In the genomic region with DNA sequence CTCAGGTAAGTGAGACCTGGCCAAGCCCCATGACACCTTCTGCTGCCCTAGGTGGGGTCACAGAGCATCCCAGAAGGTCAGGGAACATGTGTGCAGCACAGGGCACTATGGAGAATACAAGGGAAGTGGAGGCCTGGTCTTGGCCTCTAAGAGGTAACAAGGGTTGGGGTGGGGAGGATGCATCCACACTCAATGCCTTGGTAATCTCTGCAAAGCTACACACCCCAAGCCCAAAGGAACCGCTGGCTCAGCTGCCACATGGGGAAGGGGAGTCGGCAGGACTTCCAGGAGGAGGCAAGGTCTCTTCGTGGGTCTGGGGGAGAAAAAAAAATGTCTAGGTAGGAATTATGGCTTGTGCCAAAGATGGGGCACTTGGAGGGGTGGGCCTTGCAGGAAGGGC, we compare ENCODE assay signal across 27 cellular contexts. TPM values are rescaled to one million over a fixed set of nuclear protein-coding genes. Genes with fewer than 3 reads are reported as not detected.
A peak's percentile ranks its signal among the peaks of the same experiment; 100 is the strongest.
DNase-seq lines count a peak whose midpoint lies in the region; ATAC-seq, FAIRE-seq and TF ChIP-seq lines count a peak whose summit lies in the region.
"Had no signal": no experiment of that assay in that cellular context is flagged by ENCODE, and none has a peak within 500 bp of the region (broad histone marks: within the 10 kb centered on the region; RNA-seq: fewer than 3 reads in every experiment).

No MANE protein-coding gene starts in this region.

- no peak overlapping the region for H3K9ac ChIP-seq in H1 (replicated peaks in 1 of 4; ENCODE audit: extremely low read depth in 1 of 4, low read depth in 3 of 4, low read length in 3 of 4)
- H3K9ac ChIP-seq: KMS-11 had no signal

- no peak overlapping the region for H2BK5ac ChIP-seq in H1 (ENCODE audit: low read depth, low read length)

- H3K23ac ChIP-seq in H1 (ENCODE audit: insufficient read length): no peak overlapping the region

- H2AFZ ChIP-seq in H1 (ENCODE audit: low read length) (no peak overlapping the region), GM23338 (no peak overlapping the region)

- no peak overlapping the region for H3K18ac ChIP-seq in H1 (ENCODE audit: extremely low read depth, low read length)

- peaks cover 0 to 3% of the 10 kb centered on the region in 2 experiments for H4K20me1 ChIP-seq in H1 (replicated peaks in 1 of 2; ENCODE audit: control insufficient read depth in 1 of 2, insufficient read depth in 2 of 2, low read length in 2 of 2)
- H4K20me1 ChIP-seq in GM23338 (replicated peaks; ENCODE audit: insufficient read depth): no peaks in the 10 kb centered on the region

- H4K5ac ChIP-seq in H1 (ENCODE audit: insufficient read length, low read depth, low read length): no peak overlapping the region

- CTCF ChIA-PET in H1 (lab: Charles Lee; ENCODE audit: partially characterized antibody): interaction anchor here (0.5 to 1.2 kb wide), 3 partner anchors 9 to 360 kb away, joined by 3 to 5 read pairs (median 3); no protein-coding TSS in a partner anchor

- no peak overlapping the region for H3K14ac ChIP-seq in H1 (ENCODE audit: insufficient read length)

- H2BK120ac ChIP-seq in H1 (replicated peaks; ENCODE audit: low read depth, low read length): no peak overlapping the region

- H3K4me2 ChIP-seq in H1 (ENCODE audit: insufficient read depth in 1 of 2, low read depth in 2 of 2, low read length in 2 of 2) (no peak overlapping the region), GM23338 (no peak overlapping the region)
- H3K4me2 ChIP-seq: KMS-11 had no signal

- H3K9me3 ChIP-seq in H1 (ENCODE audit: insufficient read depth in 2 of 2, low read depth in 1 of 2, low read length in 1 of 2): no peaks in the 10 kb centered on the region
- H3K9me3 ChIP-seq: body of pancreas, Peyer's patch, SJSA1, thyroid gland had no signal

- H3K27ac ChIP-seq in H1 (ENCODE audit: low read depth, low read length): no peak overlapping the region
- no peak overlapping the region for H3K27ac ChIP-seq in GM23338 (ENCODE audit: low read depth)
- H3K27ac ChIP-seq: body of pancreas, KMS-11, Peyer's patch, SJSA1, thyroid gland had no signal

- H3K36me3 ChIP-seq in H1 (ENCODE audit: control insufficient read depth in 2 of 4, insufficient read depth in 4 of 4, low read length in 3 of 4): no peaks in the 10 kb centered on the region
- no peaks in the 10 kb centered on the region for H3K36me3 ChIP-seq in GM23338 (ENCODE audit: insufficient read depth)
- H3K36me3 ChIP-seq: Peyer's patch, SJSA1, thyroid gland had no signal

- H4K8ac ChIP-seq in H1 (ENCODE audit: extremely low read depth, insufficient read depth, low read length): peak overlapping the region; percentile 57; the same call in 1 of the 2 replicates

- no peaks in the 10 kb centered on the region for H3K79me2 ChIP-seq in H1 (ENCODE audit: control insufficient read depth in 1 of 2, insufficient read depth in 2 of 2, low read length in 2 of 2)
- H3K79me2 ChIP-seq in GM23338 (replicated peaks; ENCODE audit: insufficient read depth): no peaks in the 10 kb centered on the region

- no peak for DNase-seq in stimulated activated naive CD8-positive, alpha-beta T cell treated with anti-CD3 and anti-CD28 coated beads, Interleukin-15, Interleukin-2, amounts not matched to agents 100 U/mL and 50 U/mL, for 24 hours
- DNase-seq in H1 (ENCODE audit: low read depth in 1 of 2, low spot score in 2 of 2) (no peak), EL (no peak), GM23338 (ENCODE audit: low spot score) (no peak), occipital lobe (lab: John Stamatoyannopoulos, UW) (no peak)
- DNase-seq: activated B cell treated with CpG ODN at 0.5 μM for 24 hours; body of pancreas; HFFc6; kidney glomerular epithelial cell; MV-4-11; NCI-H1694; NCI-H2171; NCI-H524 treated with DMSO at 0.1 percent for 48 hours; Peyer's patch; small intestine; stimulated activated CD4-positive, alpha-beta T cell treated with anti-CD3 and anti-CD28 coated beads, Interleukin-2, amount 100 ng/mL, for 24 hours; thyroid gland had no signal

- H3K4me3 ChIP-seq in H1 (ENCODE audit: extremely low read depth in 1 of 4, insufficient read depth in 2 of 4, low read depth in 3 of 4, low read length in 4 of 4) (no peak overlapping the region), GM23338 (no peak overlapping the region)
- H3K4me3 ChIP-seq: body of pancreas, GM12878, Peyer's patch, SJSA1, thyroid gland had no signal

- TF ChIP-seq EP300 in H1 (IDR thresholded peaks at IDR 0.05; ENCODE audit: borderline replicate concordance in 1 of 2, low read depth in 2 of 2, low read length in 2 of 2): no peak

- no peak for TF ChIP-seq RAD21 in H1 (IDR thresholded peaks at IDR 0.05 in 1 of 2, conservative IDR thresholded peaks at IDR 0.05 in 1 of 2; ENCODE audit: low read depth in 2 of 2, low read length in 2 of 2)

- H3K9me2 ChIP-seq in GM23338 (ENCODE audit: insufficient read depth): no peaks in the 10 kb centered on the region

- H3K36me3 Mint-ChIP-seq in stimulated activated naive CD8-positive, alpha-beta T cell treated with anti-CD3 and anti-CD28 coated beads, Interleukin-15, Interleukin-2, amounts not matched to agents 100 ng/mL and 50 ng/mL, for 24 hours (ENCODE audit: low read depth): peaks cover 87% of the 10 kb centered on the region
- H3K36me3 Mint-ChIP-seq in activated T-helper 17 cell treated with anti-CD3 and anti-CD28 coated beads, Interleukin-2, amount 50 U/mL, for 72 hours (ENCODE audit: low read depth): no peaks in the 10 kb centered on the region
- no peaks in the 10 kb centered on the region for H3K36me3 Mint-ChIP-seq in GM23338 (ENCODE audit: low read depth)

- POLR2A ChIA-PET in H1 (lab: Charles Lee; ENCODE audit: partially characterized antibody): no interaction called here

- H3K27ac Mint-ChIP-seq in stimulated activated naive CD8-positive, alpha-beta T cell treated with anti-CD3 and anti-CD28 coated beads, Interleukin-15, Interleukin-2, amounts not matched to agents 100 ng/mL and 50 ng/mL, for 24 hours: peak overlapping the region; percentile 78
- peak overlapping the region; percentile 94 for H3K27ac Mint-ChIP-seq in activated T-helper 17 cell treated with anti-CD3 and anti-CD28 coated beads, Interleukin-2, amount 50 U/mL, for 72 hours
- H3K27ac Mint-ChIP-seq in GM23338: no peak overlapping the region
- H3K27ac Mint-ChIP-seq: activated B cell treated with CpG ODN at 0.5 μM for 24 hours; HFFc6; stimulated activated memory B cell treated with anti-CD40 and anti-IgM and Interleukin-4, amounts not matched to agents 10 μg/mL and 1 μg/mL and 100 μg/mL, for 72 hours had no signal

- peaks cover 4% of the 10 kb centered on the region for H3K9me3 Mint-ChIP-seq in stimulated activated naive CD8-positive, alpha-beta T cell treated with anti-CD3 and anti-CD28 coated beads, Interleukin-15, Interleukin-2, amounts not matched to agents 100 ng/mL and 50 ng/mL, for 24 hours
- H3K9me3 Mint-ChIP-seq in activated T-helper 17 cell treated with anti-CD3 and anti-CD28 coated beads, Interleukin-2, amount 50 U/mL, for 72 hours: peaks cover 6% of the 10 kb centered on the region
- no peaks in the 10 kb centered on the region for H3K9me3 Mint-ChIP-seq in GM23338
- H3K9me3 Mint-ChIP-seq: activated B cell treated with CpG ODN at 0.5 μM for 24 hours, HFFc6 had no signal

- peak overlapping the region; percentile 66 for H3K4me3 Mint-ChIP-seq in stimulated activated naive CD8-positive, alpha-beta T cell treated with anti-CD3 and anti-CD28 coated beads, Interleukin-15, Interleukin-2, amounts not matched to agents 100 ng/mL and 50 ng/mL, for 24 hours
- peak overlapping the region; percentile 82 for H3K4me3 Mint-ChIP-seq in activated T-helper 17 cell treated with anti-CD3 and anti-CD28 coated beads, Interleukin-2, amount 50 U/mL, for 72 hours
- no peak overlapping the region for H3K4me3 Mint-ChIP-seq in GM23338
- H3K4me3 Mint-ChIP-seq: HFFc6; stimulated activated memory B cell treated with anti-CD40 and anti-IgM and Interleukin-4, amounts not matched to agents 10 μg/mL and 1 μg/mL and 100 μg/mL, for 72 hours had no signal

- no peak for FAIRE-seq in H1 (lab: Jason Lieb, UNC)
- FAIRE-seq: colon, GM12878, small intestine had no signal

- no peak overlapping the region for H2AK5ac ChIP-seq in H1 (ENCODE audit: low read depth, low read length)

- no peak overlapping the region for H2BK15ac ChIP-seq in H1 (ENCODE audit: low read length)

- TF ChIP-seq POLR2A in H1 (IDR thresholded peaks at IDR 0.05; ENCODE audit: control extremely low read depth in 1 of 2, low read depth in 2 of 2, low read length in 2 of 2): no peak

- no peak overlapping the region for H4K91ac ChIP-seq in H1 (replicated peaks; ENCODE audit: insufficient read length, low read length)

- no peak overlapping the region for H3K4ac ChIP-seq in H1 (replicated peaks; ENCODE audit: insufficient read length, low read depth, low read length)

- TF ChIP-seq CTCF in H1 (IDR thresholded peaks at IDR 0.05; ENCODE audit: control extremely low read depth in 1 of 3, insufficient read depth in 1 of 3, low read depth in 1 of 3, low read length in 3 of 3) (no peak), GM23338 (conservative IDR thresholded peaks at IDR 0.05; ENCODE audit: low read depth in 2 of 2) (no peak)

- no peak overlapping the region for H2BK20ac ChIP-seq in H1 (ENCODE audit: low read length)

- H3K4me1 ChIP-seq in H1 (replicated peaks in 1 of 4; ENCODE audit: control insufficient read depth in 3 of 4, insufficient read depth in 4 of 4, low read length in 3 of 4) (no peaks in the 10 kb centered on the region; a peak in 1 of 7 replicates), GM23338 (ENCODE audit: insufficient read depth) (no peaks in the 10 kb centered on the region)
- H3K4me1 ChIP-seq: SJSA1, thyroid gland had no signal

- H3K4me1 Mint-ChIP-seq in stimulated activated naive CD8-positive, alpha-beta T cell treated with anti-CD3 and anti-CD28 coated beads, Interleukin-15, Interleukin-2, amounts not matched to agents 100 ng/mL and 50 ng/mL, for 24 hours (ENCODE audit: low read depth): peaks cover 61% of the 10 kb centered on the region
- peaks cover 49% of the 10 kb centered on the region for H3K4me1 Mint-ChIP-seq in activated T-helper 17 cell treated with anti-CD3 and anti-CD28 coated beads, Interleukin-2, amount 50 U/mL, for 72 hours
- H3K4me1 Mint-ChIP-seq in GM23338: no peaks in the 10 kb centered on the region

- H2BK12ac ChIP-seq in H1 (ENCODE audit: low read depth, low read length): no peak overlapping the region

- no peaks in the 10 kb centered on the region for H3F3A ChIP-seq in GM23338 (replicated peaks; ENCODE audit: low read depth)

- peaks cover 11% of the 10 kb centered on the region; the same call in 1 of the 2 replicates for H3K23me2 ChIP-seq in H1 (ENCODE audit: low read depth, low read length)

- H3K27me3 ChIP-seq in H1 (replicated peaks in 1 of 4; ENCODE audit: control insufficient read depth in 3 of 4, extremely low read depth in 1 of 4, insufficient read depth in 3 of 4, low read length in 3 of 4) (peaks cover 0 to 2% (median 0%) of the 10 kb centered on the region in 4 experiments; a peak in 1 of 7 replicates), GM23338 (ENCODE audit: insufficient read depth) (no peaks in the 10 kb centered on the region)
- H3K27me3 ChIP-seq: body of pancreas, Peyer's patch, SJSA1, thyroid gland had no signal

- 81% methylated on average over 3 of the region's 3 CpGs; no CpG with 5 or more reads in 1 of the 2 experiments for WGBS in H1 (ENCODE audit: extremely low coverage in 1 of 2, insufficient coverage in 1 of 2, insufficient read length in 1 of 2, insufficient replicate concordance in 2 of 2, low coverage in 1 of 2, low lambda C conversion rate in 2 of 2, missing lambda C conversion rate in 1 of 2), 2 experiments

- no peaks in the 10 kb centered on the region for H3K79me1 ChIP-seq in H1 (ENCODE audit: low read depth, low read length)

- H3K27me3 Mint-ChIP-seq in stimulated activated naive CD8-positive, alpha-beta T cell treated with anti-CD3 and anti-CD28 coated beads, Interleukin-15, Interleukin-2, amounts not matched to agents 100 ng/mL and 50 ng/mL, for 24 hours: no peaks in the 10 kb centered on the region
- no peaks in the 10 kb centered on the region for H3K27me3 Mint-ChIP-seq in activated T-helper 17 cell treated with anti-CD3 and anti-CD28 coated beads, Interleukin-2, amount 50 U/mL, for 72 hours
- no peaks in the 10 kb centered on the region for H3K27me3 Mint-ChIP-seq in GM23338 (ENCODE audit: insufficient read depth, low read depth, poor library complexity)
- H3K27me3 Mint-ChIP-seq: activated B cell treated with CpG ODN at 0.5 μM for 24 hours; stimulated activated memory B cell treated with anti-CD40 and anti-IgM and Interleukin-4, amounts not matched to agents 10 μg/mL and 1 μg/mL and 100 μg/mL, for 72 hours had no signal

- ATAC-seq in stimulated activated naive CD8-positive, alpha-beta T cell treated with anti-CD3 and anti-CD28 coated beads, Interleukin-15, Interleukin-2, amounts not matched to agents 100 U/mL and 50 U/mL, for 24 hours: no peak
- ATAC-seq in activated T-helper 17 cell treated with anti-CD3 and anti-CD28 coated beads, Interleukin-2, amount 50 U/mL, for 72 hours (replicated peaks): no peak
- ATAC-seq in GM23338: no peak
- ATAC-seq: body of pancreas; GM12878; stimulated activated memory B cell treated with anti-CD40 and anti-IgM and Interleukin-4, amounts not matched to agents 10 μg/mL and 1 μg/mL and 100 μg/mL, for 72 hours had no signal

- no peak overlapping the region for H3K56ac ChIP-seq in H1 (replicated peaks; ENCODE audit: insufficient read length, low read depth, low read length)

RNA-seq across cellular contexts. Expression of a gene that starts 17.3 kb away (rescaled TPM):
- 100 to 1,000 TPM; 231 to 476 TPM for total RNA-seq in activated T-helper 17 cell treated with anti-CD3 and anti-CD28 coated beads, Interleukin-2, amount 50 U/mL, for 72 hours
- not detected in 2 replicates for total RNA-seq in H1 (2021; fragmentation: NEBNext Ultra II Directional; extraction: Animal tissue kit (Norgen Biotek cat#: 25700))
- not detected in 2 replicates for polyA plus RNA-seq in H1 (2011; rRNA removed)
- not detected for polyA plus RNA-seq in H1 (2011; cell fraction: cytosol; rRNA removed)
- not detected for polyA plus RNA-seq in H1 (2011; cell fraction: nucleus; rRNA removed)
- not detected in 4 replicates for polyA plus RNA-seq in H1 (2012, experiment 1 of 2)
- not detected for polyA plus RNA-seq in H1 (2012, experiment 2 of 2)
- not detected for polyA plus RNA-seq in H1 (2013, experiment 1 of 2)
- not detected for polyA plus RNA-seq in H1 (2013, experiment 2 of 2)
- polyA minus RNA-seq in H1 (2011; rRNA and poly(A)+ RNA removed): not detected in 2 replicates
- not detected for polyA minus RNA-seq in H1 (2011; cell fraction: cytosol; rRNA and poly(A)+ RNA removed)
- not detected for polyA minus RNA-seq in H1 (2011; cell fraction: nucleus; rRNA and poly(A)+ RNA removed)
- not detected in 2 replicates for total RNA-seq in GM23338 (2014; rRNA removed; shearing (Covaris generic))
- polyA plus RNA-seq in GM23338 (2016; fragmentation: Nextera tagmentation; extraction: Ambion mirVana): not detected in 2 replicates
- not detected for total RNA-seq in occipital lobe
- total RNA-seq: glomerular endothelial cell, HFFc6, lung microvascular endothelial cell, renal cortical epithelial cell, SJSA1 had no signal

RNA-seq across cellular contexts. Expression of a gene that starts 41.7 kb away (rescaled TPM):
- 10 to 100 TPM in 1 of 2 donors, 1 to 10 TPM in 1; 9.7 to 14.5 TPM for total RNA-seq in activated T-helper 17 cell treated with anti-CD3 and anti-CD28 coated beads, Interleukin-2, amount 50 U/mL, for 72 hours
- total RNA-seq in H1 (2021; fragmentation: NEBNext Ultra II Directional; extraction: Animal tissue kit (Norgen Biotek cat#: 25700)): 18.0 and 21.0 TPM in 2 replicates
- polyA plus RNA-seq in H1 (2011; rRNA removed) (12.9 and 15.4 TPM in 2 replicates), GM23338 (2016; fragmentation: Nextera tagmentation; extraction: Ambion mirVana) (8.7 and 8.8 TPM in 2 replicates)
- 11.8 TPM for polyA plus RNA-seq in H1 (2011; cell fraction: cytosol; rRNA removed)
- 18.5 TPM for polyA plus RNA-seq in H1 (2011; cell fraction: nucleus; rRNA removed)
- polyA plus RNA-seq in H1 (2012, experiment 1 of 2): 13.4 to 15.3 TPM (median 14.9 TPM) in 4 replicates
- 14.5 TPM for polyA plus RNA-seq in H1 (2012, experiment 2 of 2)
- polyA plus RNA-seq in H1 (2013, experiment 1 of 2): 12.0 TPM
- polyA plus RNA-seq in H1 (2013, experiment 2 of 2): 12.1 TPM
- polyA minus RNA-seq in H1 (2011; rRNA and poly(A)+ RNA removed): 4.8 and 7.2 TPM in 2 replicates
- polyA minus RNA-seq in H1 (2011; cell fraction: cytosol; rRNA and poly(A)+ RNA removed): 7.1 TPM
- 10.7 TPM for polyA minus RNA-seq in H1 (2011; cell fraction: nucleus; rRNA and poly(A)+ RNA removed)
- 14.4 and 19.4 TPM in 2 replicates for total RNA-seq in GM23338 (2014; rRNA removed; shearing (Covaris generic))
- 4.5 TPM for total RNA-seq in occipital lobe

Comparison
In these comparisons a context has a peak if more than half of its experiments do, and no peak if none do; other contexts are left out.
1. RNA of a gene that starts 17.3 kb away (total RNA-seq): 231 to 476 TPM in activated T-helper 17 cell treated with anti-CD3 and anti-CD28 coated beads, Interleukin-2, amount 50 U/mL, for 72 hours; not detected in H1, not detected in GM23338 and not detected in occipital lobe (single experiment); every median in the first group is over 100 times any median in the second.